In genomic region chr2:147164563-147164962, GRCh38 we compare ENCODE assay signal across 9 cellular contexts.
"Had no signal": no experiment of that assay in that cellular context is flagged by ENCODE, and none has a peak within 500 bp of the region (broad histone marks: within the 10 kb centered on the region; RNA-seq: fewer than 3 reads in every experiment).

No MANE protein-coding gene starts in this region.

- H3K4me3 ChIP-seq: GM23248, HAP-1 had no signal

- ATAC-seq: HCT116, HepG2 had no signal

- H3K4me3 Mint-ChIP-seq: HFFc6, IgD-negative memory B cell had no signal

- H3K9ac ChIP-seq: GM23248 had no signal

- H2AFZ ChIP-seq: GM23248 had no signal

- H3K36me3 ChIP-seq: HAP-1 had no signal

- H3K27me3 Mint-ChIP-seq: IgD-negative memory B cell had no signal

- H3K27ac Mint-ChIP-seq: HFFc6, IgD-negative memory B cell had no signal

- H3K4me1 ChIP-seq: HAP-1 had no signal

- DNase-seq: GM23248, GOT3, H7, HFFc6 had no signal

- H3K36me3 Mint-ChIP-seq: IgD-negative memory B cell had no signal

- H3K4me1 Mint-ChIP-seq: IgD-negative memory B cell had no signal

- H3K9me3 ChIP-seq: HAP-1 had no signal

- H3K27ac ChIP-seq: GM23248, HL-60 had no signal
